In genomic region chr2:54598347-54599325, GRCh38 we compare ENCODE assay signal across 9 cellular contexts.
DNase-seq lines count a peak whose midpoint lies in the region; ATAC-seq and TF ChIP-seq lines count a peak whose summit lies in the region.
"Had no signal": no experiment of that assay in that cellular context is flagged by ENCODE, and none has a peak within 500 bp of the region (broad histone marks: within the 10 kb centered on the region; RNA-seq: fewer than 3 reads in every experiment).

No MANE protein-coding gene starts in this region.

- no peak for DNase-seq in activated naive CD4-positive, alpha-beta T cell treated with anti-CD3 and anti-CD28 coated beads, Interleukin-2, amount 50 U/mL, for 72 hours (ENCODE audit: low spot score in 2 of 2)
- DNase-seq in body of pancreas (no peak), right lobe of liver (no peak), transverse colon (no peak), head of caudate nucleus (no peak), nephron progenitor cell (no peak)
- DNase-seq: SHP77 treated with DMSO at 0.1 percent for 48 hours had no signal

- H3K4me1 ChIP-seq in body of pancreas (peaks cover 83% of the 10 kb centered on the region), right lobe of liver (peaks cover 0 to 97% (median 44%) of the 10 kb centered on the region in 4 donors), transverse colon (peaks cover 60 to 86% (median 72%) of the 10 kb centered on the region in 4 donors)

- no peaks in the 10 kb centered on the region for H3K27me3 ChIP-seq in body of pancreas
- H3K27me3 ChIP-seq in right lobe of liver: no peaks in the 10 kb centered on the region
- no peaks in the 10 kb centered on the region for H3K27me3 ChIP-seq in transverse colon

- peak overlapping the region; percentile 97 for H3K27ac Mint-ChIP-seq in activated naive CD4-positive, alpha-beta T cell treated with anti-CD3 and anti-CD28 coated beads, Interleukin-2, amount 50 U/mL, for 24 hours
- peak overlapping the region in 1 of 2 donors; percentile 93 for H3K27ac Mint-ChIP-seq in activated naive CD4-positive, alpha-beta T cell treated with anti-CD3 and anti-CD28 coated beads, Interleukin-2, amount 50 U/mL, for 72 hours
- H3K27ac Mint-ChIP-seq in nephron progenitor cell: no peak overlapping the region

- TF ChIP-seq POLR2A in body of pancreas (IDR thresholded peaks at IDR 0.05) (no peak), right lobe of liver (IDR thresholded peaks at IDR 0.05) (no peak), transverse colon (IDR thresholded peaks at IDR 0.05) (no peak)

- TF ChIP-seq EP300 in transverse colon (IDR thresholded peaks at IDR 0.05; ENCODE audit: low read depth): no peak

- TF ChIP-seq CTCF in body of pancreas (IDR thresholded peaks at IDR 0.05): no peak
- TF ChIP-seq CTCF in right lobe of liver (IDR thresholded peaks at IDR 0.05): no peak
- TF ChIP-seq CTCF in transverse colon (IDR thresholded peaks at IDR 0.05): no peak
- no peak for TF ChIP-seq CTCF in nephron progenitor cell (IDR thresholded peaks at IDR 0.05)

- H3K4me3 ChIP-seq in body of pancreas (no peak overlapping the region), right lobe of liver (no peak overlapping the region), transverse colon (no peak overlapping the region)

- intact Hi-C loops in body of pancreas (cut with DNase I) (no loop called here), right lobe of liver (cut with DNase I) (no loop called here), transverse colon (cut with DNase I; ENCODE audit: low total_unique reads) (no loop called here), head of caudate nucleus (cut with DNase I) (no loop called here)

- ATAC-seq in activated naive CD4-positive, alpha-beta T cell treated with anti-CD3 and anti-CD28 coated beads, Interleukin-2, amount 50 U/mL, for 72 hours: no peak
- no peak for ATAC-seq in body of pancreas
- peak in 1 of 4 donors; percentile 9 for ATAC-seq in right lobe of liver
- no peak for ATAC-seq in HG03095 (IDR thresholded peaks at IDR 0.05; ENCODE audit: unreplicated experiment)

- H3K36me3 ChIP-seq in body of pancreas (replicated peaks in 1 of 2; ENCODE audit: insufficient read depth in 1 of 2, low read depth in 2 of 2) (no peaks in the 10 kb centered on the region), right lobe of liver (no peaks in the 10 kb centered on the region), transverse colon (no peaks in the 10 kb centered on the region)

- H3K27ac ChIP-seq in body of pancreas: peak overlapping the region in 3 of 4 donors; percentile 16 to 68 (median 58)
- H3K27ac ChIP-seq in right lobe of liver: peak overlapping the region; percentile 10 to 72 (median 50)
- H3K27ac ChIP-seq in transverse colon: peak overlapping the region; percentile 38 to 75 (median 64)

- H3K36me3 Mint-ChIP-seq in activated naive CD4-positive, alpha-beta T cell treated with anti-CD3 and anti-CD28 coated beads, Interleukin-2, amount 50 U/mL, for 24 hours: peaks cover 9% of the 10 kb centered on the region
- H3K36me3 Mint-ChIP-seq in activated naive CD4-positive, alpha-beta T cell treated with anti-CD3 and anti-CD28 coated beads, Interleukin-2, amount 50 U/mL, for 72 hours: peaks cover 5 to 41% of the 10 kb centered on the region in 2 donors
- H3K36me3 Mint-ChIP-seq in nephron progenitor cell (ENCODE audit: low read depth): peaks cover 34% of the 10 kb centered on the region

- no peaks in the 10 kb centered on the region for H3K27me3 Mint-ChIP-seq in activated naive CD4-positive, alpha-beta T cell treated with anti-CD3 and anti-CD28 coated beads, Interleukin-2, amount 50 U/mL, for 24 hours
- H3K27me3 Mint-ChIP-seq in nephron progenitor cell (ENCODE audit: low read depth, poor library complexity): peaks cover 3% of the 10 kb centered on the region

- H3K9me3 ChIP-seq in body of pancreas (no peaks in the 10 kb centered on the region), right lobe of liver (no peaks in the 10 kb centered on the region), transverse colon (no peaks in the 10 kb centered on the region)

- H3K4me1 Mint-ChIP-seq in activated naive CD4-positive, alpha-beta T cell treated with anti-CD3 and anti-CD28 coated beads, Interleukin-2, amount 50 U/mL, for 24 hours: peaks cover 98% of the 10 kb centered on the region
- peaks cover 70% of the 10 kb centered on the region for H3K4me1 Mint-ChIP-seq in nephron progenitor cell

- H3K9me3 Mint-ChIP-seq in activated naive CD4-positive, alpha-beta T cell treated with anti-CD3 and anti-CD28 coated beads, Interleukin-2, amount 50 U/mL, for 24 hours: no peaks in the 10 kb centered on the region
- no peaks in the 10 kb centered on the region for H3K9me3 Mint-ChIP-seq in activated naive CD4-positive, alpha-beta T cell treated with anti-CD3 and anti-CD28 coated beads, Interleukin-2, amount 50 U/mL, for 72 hours
- H3K9me3 Mint-ChIP-seq in nephron progenitor cell: no peaks in the 10 kb centered on the region

- H3K4me3 Mint-ChIP-seq in activated naive CD4-positive, alpha-beta T cell treated with anti-CD3 and anti-CD28 coated beads, Interleukin-2, amount 50 U/mL, for 24 hours: peak overlapping the region; percentile 84
- no peak overlapping the region for H3K4me3 Mint-ChIP-seq in nephron progenitor cell

- in situ Hi-C loops in transverse colon (cut with MboI; ENCODE audit: low pct_ligation_motif_present in 1 of 4, low pct_unique_long_range_greater_than_20kb in 1 of 4, low sequenced_read_pairs in 3 of 4): no loop called here

- 88 to 92% methylated on average over 14 of the region's 14 CpGs for WGBS in body of pancreas, 2 donors
- 68% methylated on average over 13 of the region's 14 CpGs for WGBS in right lobe of liver (ENCODE audit: insufficient coverage, low coverage, low lambda C conversion rate, missing lambda C conversion rate)
- WGBS in transverse colon (ENCODE audit: low coverage in 1 of 2), 2 donors: 87 to 97% methylated on average over 5 to 14 of the region's 14 CpGs
